In the genomic region with DNA sequence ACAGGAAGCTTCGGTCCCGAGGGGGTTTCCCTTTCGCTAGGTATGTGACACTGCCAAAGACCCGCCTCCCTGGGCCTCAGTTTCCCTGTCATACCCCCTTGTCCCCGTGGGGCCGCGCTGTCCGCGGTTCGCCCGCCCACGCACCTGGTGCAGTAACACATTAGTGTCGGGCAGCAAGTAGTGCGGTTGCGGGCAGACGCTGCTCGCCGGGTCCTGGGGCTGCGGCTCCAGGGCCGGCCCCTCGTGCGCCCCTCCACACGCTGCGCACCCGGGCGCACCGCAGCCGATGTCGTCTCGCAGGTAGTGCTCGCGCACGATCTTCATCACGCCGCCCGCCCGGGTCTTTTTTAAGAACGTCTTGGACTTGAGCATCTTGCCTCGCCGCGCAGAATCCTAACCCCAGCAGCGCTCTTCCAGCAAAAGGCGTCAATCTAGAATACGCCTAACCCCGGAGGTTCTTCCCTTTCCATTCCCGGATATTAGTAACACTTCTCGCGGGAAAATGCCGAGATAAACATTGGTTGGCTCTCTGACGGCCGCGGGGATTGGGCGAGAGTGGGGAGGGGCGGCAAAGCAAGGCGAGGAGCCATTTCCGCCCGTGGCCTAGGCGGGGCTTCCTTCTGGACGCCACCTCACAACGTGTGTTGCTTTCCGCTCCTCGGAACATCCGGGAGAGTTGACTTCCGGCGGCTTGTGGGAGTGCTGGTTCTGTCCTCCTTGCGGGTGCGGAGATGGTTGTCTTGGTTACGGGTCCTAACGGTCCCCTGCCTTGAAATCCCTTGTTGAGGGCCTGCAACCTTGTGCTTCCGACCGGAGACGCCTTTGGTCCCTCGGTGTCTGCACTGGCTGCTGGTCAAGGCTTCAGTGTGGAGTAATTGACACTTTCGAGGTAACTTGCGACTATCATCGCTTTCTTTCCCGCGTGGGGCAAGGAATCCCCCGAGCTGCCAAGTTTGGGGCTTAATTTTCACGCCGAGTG, we compare ENCODE assay signal across 1 cellular context.
A peak's percentile ranks its signal among the peaks of the same experiment; 100 is the strongest.
TF ChIP-seq lines count a peak whose summit lies in the region.

A gene with protein sequence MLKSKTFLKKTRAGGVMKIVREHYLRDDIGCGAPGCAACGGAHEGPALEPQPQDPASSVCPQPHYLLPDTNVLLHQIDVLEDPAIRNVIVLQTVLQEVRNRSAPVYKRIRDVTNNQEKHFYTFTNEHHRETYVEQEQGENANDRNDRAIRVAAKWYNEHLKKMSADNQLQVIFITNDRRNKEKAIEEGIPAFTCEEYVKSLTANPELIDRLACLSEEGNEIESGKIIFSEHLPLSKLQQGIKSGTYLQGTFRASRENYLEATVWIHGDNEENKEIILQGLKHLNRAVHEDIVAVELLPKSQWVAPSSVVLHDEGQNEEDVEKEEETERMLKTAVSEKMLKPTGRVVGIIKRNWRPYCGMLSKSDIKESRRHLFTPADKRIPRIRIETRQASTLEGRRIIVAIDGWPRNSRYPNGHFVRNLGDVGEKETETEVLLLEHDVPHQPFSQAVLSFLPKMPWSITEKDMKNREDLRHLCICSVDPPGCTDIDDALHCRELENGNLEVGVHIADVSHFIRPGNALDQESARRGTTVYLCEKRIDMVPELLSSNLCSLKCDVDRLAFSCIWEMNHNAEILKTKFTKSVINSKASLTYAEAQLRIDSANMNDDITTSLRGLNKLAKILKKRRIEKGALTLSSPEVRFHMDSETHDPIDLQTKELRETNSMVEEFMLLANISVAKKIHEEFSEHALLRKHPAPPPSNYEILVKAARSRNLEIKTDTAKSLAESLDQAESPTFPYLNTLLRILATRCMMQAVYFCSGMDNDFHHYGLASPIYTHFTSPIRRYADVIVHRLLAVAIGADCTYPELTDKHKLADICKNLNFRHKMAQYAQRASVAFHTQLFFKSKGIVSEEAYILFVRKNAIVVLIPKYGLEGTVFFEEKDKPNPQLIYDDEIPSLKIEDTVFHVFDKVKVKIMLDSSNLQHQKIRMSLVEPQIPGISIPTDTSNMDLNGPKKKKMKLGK (minus strand): TSS at position 440 of the 979 bp plus-strand sequence. CDS start 68 bp downstream, at position 372.
A gene with protein sequence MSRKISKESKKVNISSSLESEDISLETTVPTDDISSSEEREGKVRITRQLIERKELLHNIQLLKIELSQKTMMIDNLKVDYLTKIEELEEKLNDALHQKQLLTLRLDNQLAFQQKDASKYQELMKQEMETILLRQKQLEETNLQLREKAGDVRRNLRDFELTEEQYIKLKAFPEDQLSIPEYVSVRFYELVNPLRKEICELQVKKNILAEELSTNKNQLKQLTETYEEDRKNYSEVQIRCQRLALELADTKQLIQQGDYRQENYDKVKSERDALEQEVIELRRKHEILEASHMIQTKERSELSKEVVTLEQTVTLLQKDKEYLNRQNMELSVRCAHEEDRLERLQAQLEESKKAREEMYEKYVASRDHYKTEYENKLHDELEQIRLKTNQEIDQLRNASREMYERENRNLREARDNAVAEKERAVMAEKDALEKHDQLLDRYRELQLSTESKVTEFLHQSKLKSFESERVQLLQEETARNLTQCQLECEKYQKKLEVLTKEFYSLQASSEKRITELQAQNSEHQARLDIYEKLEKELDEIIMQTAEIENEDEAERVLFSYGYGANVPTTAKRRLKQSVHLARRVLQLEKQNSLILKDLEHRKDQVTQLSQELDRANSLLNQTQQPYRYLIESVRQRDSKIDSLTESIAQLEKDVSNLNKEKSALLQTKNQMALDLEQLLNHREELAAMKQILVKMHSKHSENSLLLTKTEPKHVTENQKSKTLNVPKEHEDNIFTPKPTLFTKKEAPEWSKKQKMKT (plus strand): TSS at position 673 of the 979 bp plus-strand sequence. CDS start 1,337 bp downstream, outside the sequence.

TF ChIP-seq in HepG2, 621 proteins besides CTCF, POLR2A, EP300 and RAD21 (continued from another document and continues in another):
- TF ChIP-seq ZFY (CRISPR knock-in tag; IDR thresholded peaks at IDR 0.05) (peak; percentile 70), HNRNPUL1 (IDR thresholded peaks at IDR 0.05; ENCODE audit: low read depth, low read length) (no peak), ZNF253 (CRISPR knock-in tag; IDR thresholded peaks at IDR 0.05; ENCODE audit: borderline replicate concordance) (no peak), HDAC2 (CRISPR knock-in tag; IDR thresholded peaks at IDR 0.05) (peak; percentile 36), ZNF660 (CRISPR knock-in tag; IDR thresholded peaks at IDR 0.05; ENCODE audit: borderline replicate concordance, low read depth) (no peak), SMAD9 (CRISPR knock-in tag; IDR thresholded peaks at IDR 0.05) (no peak), ZZZ3 (CRISPR knock-in tag; IDR thresholded peaks at IDR 0.05; ENCODE audit: borderline replicate concordance) (no peak; the same call in 1 of the 2 replicates), CHD4 (IDR thresholded peaks at IDR 0.05; ENCODE audit: borderline replicate concordance, low read length) (no peak), ZNF777 (CRISPR knock-in tag; IDR thresholded peaks at IDR 0.05) (no peak), MLLT10 (CRISPR knock-in tag; IDR thresholded peaks at IDR 0.05) (no peak), RXRA (CRISPR knock-in tag; IDR thresholded peaks at IDR 0.05) (0 out of 2 replicates have a peak, but pooled peaks have one; percentile 49), FOXC1 (CRISPR knock-in tag; IDR thresholded peaks at IDR 0.05; ENCODE audit: borderline replicate concordance) (no peak), ZNF33A (CRISPR knock-in tag; IDR thresholded peaks at IDR 0.05; ENCODE audit: borderline replicate concordance) (no peak), SETDB1 (CRISPR knock-in tag; IDR thresholded peaks at IDR 0.05; ENCODE audit: borderline replicate concordance) (no peak), ZNF552 (CRISPR knock-in tag; IDR thresholded peaks at IDR 0.05; ENCODE audit: borderline replicate concordance) (0 out of 2 replicates have a peak, but pooled peaks have one; percentile 11), PAX8 (CRISPR knock-in tag; IDR thresholded peaks at IDR 0.05; ENCODE audit: borderline replicate concordance) (no peak), ZNF431 (CRISPR knock-in tag; IDR thresholded peaks at IDR 0.05; ENCODE audit: borderline replicate concordance, low read depth) (no peak), TCF7 (IDR thresholded peaks at IDR 0.05; ENCODE audit: low read depth) (no peak), ZNF251 (CRISPR knock-in tag; IDR thresholded peaks at IDR 0.05) (no peak), ZNF446 (CRISPR knock-in tag; IDR thresholded peaks at IDR 0.05) (0 out of 2 replicates have a peak, but pooled peaks have one; percentile 62), CC2D1A (CRISPR knock-in tag; IDR thresholded peaks at IDR 0.05) (no peak)
- TF ChIP-seq, protein P1, sequence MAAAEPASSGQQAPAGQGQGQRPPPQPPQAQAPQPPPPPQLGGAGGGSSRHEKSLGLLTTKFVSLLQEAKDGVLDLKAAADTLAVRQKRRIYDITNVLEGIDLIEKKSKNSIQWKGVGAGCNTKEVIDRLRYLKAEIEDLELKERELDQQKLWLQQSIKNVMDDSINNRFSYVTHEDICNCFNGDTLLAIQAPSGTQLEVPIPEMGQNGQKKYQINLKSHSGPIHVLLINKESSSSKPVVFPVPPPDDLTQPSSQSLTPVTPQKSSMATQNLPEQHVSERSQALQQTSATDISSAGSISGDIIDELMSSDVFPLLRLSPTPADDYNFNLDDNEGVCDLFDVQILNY (CRISPR knock-in tag; conservative IDR thresholded peaks at IDR 0.05) = 0 out of 2 replicates have a peak, but pooled peaks have one; percentile 16
- TF ChIP-seq, protein P2, sequence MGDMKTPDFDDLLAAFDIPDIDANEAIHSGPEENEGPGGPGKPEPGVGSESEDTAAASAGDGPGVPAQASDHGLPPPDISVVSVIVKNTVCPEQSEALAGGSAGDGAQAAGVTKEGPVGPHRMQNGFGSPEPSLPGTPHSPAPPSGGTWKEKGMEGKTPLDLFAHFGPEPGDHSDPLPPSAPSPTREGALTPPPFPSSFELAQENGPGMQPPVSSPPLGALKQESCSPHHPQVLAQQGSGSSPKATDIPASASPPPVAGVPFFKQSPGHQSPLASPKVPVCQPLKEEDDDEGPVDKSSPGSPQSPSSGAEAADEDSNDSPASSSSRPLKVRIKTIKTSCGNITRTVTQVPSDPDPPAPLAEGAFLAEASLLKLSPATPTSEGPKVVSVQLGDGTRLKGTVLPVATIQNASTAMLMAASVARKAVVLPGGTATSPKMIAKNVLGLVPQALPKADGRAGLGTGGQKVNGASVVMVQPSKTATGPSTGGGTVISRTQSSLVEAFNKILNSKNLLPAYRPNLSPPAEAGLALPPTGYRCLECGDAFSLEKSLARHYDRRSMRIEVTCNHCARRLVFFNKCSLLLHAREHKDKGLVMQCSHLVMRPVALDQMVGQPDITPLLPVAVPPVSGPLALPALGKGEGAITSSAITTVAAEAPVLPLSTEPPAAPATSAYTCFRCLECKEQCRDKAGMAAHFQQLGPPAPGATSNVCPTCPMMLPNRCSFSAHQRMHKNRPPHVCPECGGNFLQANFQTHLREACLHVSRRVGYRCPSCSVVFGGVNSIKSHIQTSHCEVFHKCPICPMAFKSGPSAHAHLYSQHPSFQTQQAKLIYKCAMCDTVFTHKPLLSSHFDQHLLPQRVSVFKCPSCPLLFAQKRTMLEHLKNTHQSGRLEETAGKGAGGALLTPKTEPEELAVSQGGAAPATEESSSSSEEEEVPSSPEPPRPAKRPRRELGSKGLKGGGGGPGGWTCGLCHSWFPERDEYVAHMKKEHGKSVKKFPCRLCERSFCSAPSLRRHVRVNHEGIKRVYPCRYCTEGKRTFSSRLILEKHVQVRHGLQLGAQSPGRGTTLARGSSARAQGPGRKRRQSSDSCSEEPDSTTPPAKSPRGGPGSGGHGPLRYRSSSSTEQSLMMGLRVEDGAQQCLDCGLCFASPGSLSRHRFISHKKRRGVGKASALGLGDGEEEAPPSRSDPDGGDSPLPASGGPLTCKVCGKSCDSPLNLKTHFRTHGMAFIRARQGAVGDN (CRISPR knock-in tag; IDR thresholded peaks at IDR 0.05) = peak; percentile 96
- TF ChIP-seq, protein P3, sequence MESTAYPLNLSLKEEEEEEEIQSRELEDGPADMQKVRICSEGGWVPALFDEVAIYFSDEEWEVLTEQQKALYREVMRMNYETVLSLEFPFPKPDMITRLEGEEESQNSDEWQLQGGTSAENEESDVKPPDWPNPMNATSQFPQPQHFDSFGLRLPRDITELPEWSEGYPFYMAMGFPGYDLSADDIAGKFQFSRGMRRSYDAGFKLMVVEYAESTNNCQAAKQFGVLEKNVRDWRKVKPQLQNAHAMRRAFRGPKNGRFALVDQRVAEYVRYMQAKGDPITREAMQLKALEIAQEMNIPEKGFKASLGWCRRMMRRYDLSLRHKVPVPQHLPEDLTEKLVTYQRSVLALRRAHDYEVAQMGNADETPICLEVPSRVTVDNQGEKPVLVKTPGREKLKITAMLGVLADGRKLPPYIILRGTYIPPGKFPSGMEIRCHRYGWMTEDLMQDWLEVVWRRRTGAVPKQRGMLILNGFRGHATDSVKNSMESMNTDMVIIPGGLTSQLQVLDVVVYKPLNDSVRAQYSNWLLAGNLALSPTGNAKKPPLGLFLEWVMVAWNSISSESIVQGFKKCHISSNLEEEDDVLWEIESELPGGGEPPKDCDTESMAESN (CRISPR knock-in tag; conservative IDR thresholded peaks at IDR 0.05) = 0 out of 2 replicates have a peak, but pooled peaks have one; percentile 19
- TF ChIP-seq, protein P4, sequence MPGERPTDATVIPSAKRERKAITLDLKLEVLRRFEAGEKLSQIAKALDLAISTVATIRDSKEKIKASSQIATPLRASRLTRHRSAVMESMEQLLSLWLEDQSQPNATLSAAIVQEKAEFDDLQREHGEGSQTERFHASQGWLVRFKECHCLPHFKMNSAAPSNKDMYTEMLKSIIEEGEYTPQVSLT (CRISPR knock-in tag; IDR thresholded peaks at IDR 0.05; ENCODE audit: borderline replicate concordance, low read depth) = no peak; the same call in 1 of the 2 replicates
- TF ChIP-seq, protein P5, sequence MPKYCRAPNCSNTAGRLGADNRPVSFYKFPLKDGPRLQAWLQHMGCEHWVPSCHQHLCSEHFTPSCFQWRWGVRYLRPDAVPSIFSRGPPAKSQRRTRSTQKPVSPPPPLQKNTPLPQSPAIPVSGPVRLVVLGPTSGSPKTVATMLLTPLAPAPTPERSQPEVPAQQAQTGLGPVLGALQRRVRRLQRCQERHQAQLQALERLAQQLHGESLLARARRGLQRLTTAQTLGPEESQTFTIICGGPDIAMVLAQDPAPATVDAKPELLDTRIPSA (CRISPR knock-in tag; IDR thresholded peaks at IDR 0.05; ENCODE audit: borderline replicate concordance) = no peak
- TF ChIP-seq, protein P6, sequence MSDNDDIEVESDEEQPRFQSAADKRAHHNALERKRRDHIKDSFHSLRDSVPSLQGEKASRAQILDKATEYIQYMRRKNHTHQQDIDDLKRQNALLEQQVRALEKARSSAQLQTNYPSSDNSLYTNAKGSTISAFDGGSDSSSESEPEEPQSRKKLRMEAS (IDR thresholded peaks at IDR 0.05) = peak; percentile 67; the same call in 1 of the 2 replicates
- TF ChIP-seq, protein P7, sequence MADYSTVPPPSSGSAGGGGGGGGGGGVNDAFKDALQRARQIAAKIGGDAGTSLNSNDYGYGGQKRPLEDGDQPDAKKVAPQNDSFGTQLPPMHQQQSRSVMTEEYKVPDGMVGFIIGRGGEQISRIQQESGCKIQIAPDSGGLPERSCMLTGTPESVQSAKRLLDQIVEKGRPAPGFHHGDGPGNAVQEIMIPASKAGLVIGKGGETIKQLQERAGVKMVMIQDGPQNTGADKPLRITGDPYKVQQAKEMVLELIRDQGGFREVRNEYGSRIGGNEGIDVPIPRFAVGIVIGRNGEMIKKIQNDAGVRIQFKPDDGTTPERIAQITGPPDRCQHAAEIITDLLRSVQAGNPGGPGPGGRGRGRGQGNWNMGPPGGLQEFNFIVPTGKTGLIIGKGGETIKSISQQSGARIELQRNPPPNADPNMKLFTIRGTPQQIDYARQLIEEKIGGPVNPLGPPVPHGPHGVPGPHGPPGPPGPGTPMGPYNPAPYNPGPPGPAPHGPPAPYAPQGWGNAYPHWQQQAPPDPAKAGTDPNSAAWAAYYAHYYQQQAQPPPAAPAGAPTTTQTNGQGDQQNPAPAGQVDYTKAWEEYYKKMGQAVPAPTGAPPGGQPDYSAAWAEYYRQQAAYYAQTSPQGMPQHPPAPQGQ (CRISPR knock-in tag; IDR thresholded peaks at IDR 0.05; ENCODE audit: borderline replicate concordance) = no peak
- TF ChIP-seq, protein P8, sequence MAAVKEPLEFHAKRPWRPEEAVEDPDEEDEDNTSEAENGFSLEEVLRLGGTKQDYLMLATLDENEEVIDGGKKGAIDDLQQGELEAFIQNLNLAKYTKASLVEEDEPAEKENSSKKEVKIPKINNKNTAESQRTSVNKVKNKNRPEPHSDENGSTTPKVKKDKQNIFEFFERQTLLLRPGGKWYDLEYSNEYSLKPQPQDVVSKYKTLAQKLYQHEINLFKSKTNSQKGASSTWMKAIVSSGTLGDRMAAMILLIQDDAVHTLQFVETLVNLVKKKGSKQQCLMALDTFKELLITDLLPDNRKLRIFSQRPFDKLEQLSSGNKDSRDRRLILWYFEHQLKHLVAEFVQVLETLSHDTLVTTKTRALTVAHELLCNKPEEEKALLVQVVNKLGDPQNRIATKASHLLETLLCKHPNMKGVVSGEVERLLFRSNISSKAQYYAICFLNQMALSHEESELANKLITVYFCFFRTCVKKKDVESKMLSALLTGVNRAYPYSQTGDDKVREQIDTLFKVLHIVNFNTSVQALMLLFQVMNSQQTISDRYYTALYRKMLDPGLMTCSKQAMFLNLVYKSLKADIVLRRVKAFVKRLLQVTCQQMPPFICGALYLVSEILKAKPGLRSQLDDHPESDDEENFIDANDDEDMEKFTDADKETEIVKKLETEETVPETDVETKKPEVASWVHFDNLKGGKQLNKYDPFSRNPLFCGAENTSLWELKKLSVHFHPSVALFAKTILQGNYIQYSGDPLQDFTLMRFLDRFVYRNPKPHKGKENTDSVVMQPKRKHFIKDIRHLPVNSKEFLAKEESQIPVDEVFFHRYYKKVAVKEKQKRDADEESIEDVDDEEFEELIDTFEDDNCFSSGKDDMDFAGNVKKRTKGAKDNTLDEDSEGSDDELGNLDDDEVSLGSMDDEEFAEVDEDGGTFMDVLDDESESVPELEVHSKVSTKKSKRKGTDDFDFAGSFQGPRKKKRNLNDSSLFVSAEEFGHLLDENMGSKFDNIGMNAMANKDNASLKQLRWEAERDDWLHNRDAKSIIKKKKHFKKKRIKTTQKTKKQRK (IDR thresholded peaks at IDR 0.05; ENCODE audit: low read length) = no peak
